Comparison of ENCODE assay signal across 22 cellular contexts in genomic region chr19:48651682-48652046, GRCh38. TPM values are rescaled to one million over a fixed set of nuclear protein-coding genes. Genes with fewer than 3 reads are reported as not detected.
A peak's percentile ranks its signal among the peaks of the same experiment; 100 is the strongest.
DNase-seq lines count a peak whose midpoint lies in the region; ATAC-seq and TF ChIP-seq lines count a peak whose summit lies in the region.
"Had no signal": no experiment of that assay in that cellular context is flagged by ENCODE, and none has a peak within 500 bp of the region (broad histone marks: within the 10 kb centered on the region; RNA-seq: fewer than 3 reads in every experiment).

No MANE protein-coding gene starts in this region.

- H3K4me3 ChIP-seq in BLaER1 treated with 17β-estradiol and CSF1 and Interleukin-3, amounts not matched to agents 10 nM and 100 nM: no peak overlapping the region
- no peak overlapping the region for H3K4me3 ChIP-seq in HCT116 (replicated peaks in 1 of 2; ENCODE audit: low read depth in 1 of 2, low read length in 2 of 2)
- no peak overlapping the region for H3K4me3 ChIP-seq in naive thymus-derived CD4-positive, alpha-beta T cell (ENCODE audit: low read length)
- H3K4me3 ChIP-seq: SJSA1 had no signal

- no peaks in the 10 kb centered on the region for H4K20me1 ChIP-seq in BLaER1 treated with 17β-estradiol and CSF1 and Interleukin-3, amounts not matched to agents 10 nM and 100 nM
- no peaks in the 10 kb centered on the region for H4K20me1 ChIP-seq in HCT116 (ENCODE audit: insufficient read depth)

- H3K4me1 Mint-ChIP-seq in activated T-helper 17 cell treated with anti-CD3 and anti-CD28 coated beads, Interleukin-2, amount 50 U/mL, for 72 hours: peaks cover 11% of the 10 kb centered on the region
- peaks cover 13 to 48% (median 29%) of the 10 kb centered on the region in 7 donors for H3K4me1 Mint-ChIP-seq in naive thymus-derived CD4-positive, alpha-beta T cell

- peak overlapping the region in 10 of 11 experiments; percentile 27 to 83 (median 63); a peak in 18 of 22 replicates for H3K4me2 ChIP-seq in BLaER1 treated with 17β-estradiol and CSF1 and Interleukin-3, amounts not matched to agents 10 nM and 100 nM
- no peak overlapping the region; the same call in 1 of the 2 replicates for H3K4me2 ChIP-seq in HCT116 (ENCODE audit: low read length)
- H3K4me2 ChIP-seq: KMS-11 had no signal

- H2AFZ ChIP-seq in HCT116 (ENCODE audit: low read depth, low read length, poor library complexity, severe bottlenecking): peak overlapping the region; percentile 8

- no peaks in the 10 kb centered on the region for H3K27me3 ChIP-seq in BLaER1 treated with 17β-estradiol and CSF1 and Interleukin-3, amounts not matched to agents 10 nM and 100 nM
- H3K27me3 ChIP-seq in HCT116 (ENCODE audit: insufficient read depth, low read length): no peaks in the 10 kb centered on the region
- H3K27me3 ChIP-seq in naive thymus-derived CD4-positive, alpha-beta T cell (ENCODE audit: control insufficient read depth in 2 of 2, insufficient read depth in 2 of 2, low read length in 2 of 2): no peaks in the 10 kb centered on the region
- H3K27me3 ChIP-seq: SJSA1 had no signal

- no peaks in the 10 kb centered on the region for H3K9me3 Mint-ChIP-seq in activated T-helper 17 cell treated with anti-CD3 and anti-CD28 coated beads, Interleukin-2, amount 50 U/mL, for 72 hours
- H3K9me3 Mint-ChIP-seq in naive thymus-derived CD4-positive, alpha-beta T cell: no peaks in the 10 kb centered on the region

- RAD21 ChIA-PET in HCT116 (lab: Charles Lee; ENCODE audit: low non-redundant PET in 1 of 2, low total read pairs in 2 of 2, uncharacterized antibody in 2 of 2, unreplicated experiment in 2 of 2): no interaction called here

- BruUV-seq in HCT116 (replicated peaks; lab: Mats Ljungman, UMichigan): no TSS peak

- TF ChIP-seq POLR2A in HCT116 (IDR thresholded peaks at IDR 0.05; ENCODE audit: borderline replicate concordance, extremely low read depth, insufficient read depth, insufficient read length): no peak

- no peaks in the 10 kb centered on the region for H3K79me2 ChIP-seq in HCT116 (ENCODE audit: insufficient read depth, low read length)

- intact Hi-C loops in HCT116 (cut with micrococcal nuclease): no loop called here
- intact Hi-C loops in naive thymus-derived CD4-positive, alpha-beta T cell (cut with micrococcal nuclease): no loop called here

- POLR2A ChIA-PET in HCT116 (lab: Charles Lee) (no interaction called here), GM10248 (lab: Yijun Ruan, JAX) (no interaction called here)
- POLR2A ChIA-PET in naive thymus-derived CD4-positive, alpha-beta T cell (lab: Charles Lee): interaction anchor here (0.6 to 1.2 kb wide), 2 partner anchors 73 to 228 kb away, joined by 4 to 7 read pairs; no protein-coding TSS in a partner anchor

- no peaks in the 10 kb centered on the region for H3K9me2 ChIP-seq in HCT116 (ENCODE audit: insufficient read depth)

- H3K9me3 ChIP-seq in BLaER1 treated with 17β-estradiol and CSF1 and Interleukin-3, amounts not matched to agents 10 nM and 100 nM (replicated peaks in 1 of 11): no peaks in the 10 kb centered on the region
- H3K9me3 ChIP-seq in HCT116 (ENCODE audit: control insufficient read depth in 1 of 2, insufficient read depth in 1 of 2, low read depth in 1 of 2, low read length in 2 of 2): no peaks in the 10 kb centered on the region
- H3K9me3 ChIP-seq in naive thymus-derived CD4-positive, alpha-beta T cell (ENCODE audit: control insufficient read depth in 2 of 3, low read length in 3 of 3): no peaks in the 10 kb centered on the region
- H3K9me3 ChIP-seq: SJSA1 had no signal

- H3K4me1 ChIP-seq in BLaER1 treated with 17β-estradiol and CSF1 and Interleukin-3, amounts not matched to agents 10 nM and 100 nM: peaks cover 67 to 85% (median 81%) of the 10 kb centered on the region in 10 experiments
- H3K4me1 ChIP-seq in HCT116 (ENCODE audit: control insufficient read depth in 1 of 2, insufficient read depth in 2 of 2, low read length in 2 of 2): peaks cover 16 to 53% of the 10 kb centered on the region in 2 experiments
- H3K4me1 ChIP-seq in naive thymus-derived CD4-positive, alpha-beta T cell (ENCODE audit: control insufficient read depth in 2 of 2, insufficient read depth in 2 of 2, low read length in 2 of 2): peaks cover 6 to 15% of the 10 kb centered on the region in 2 donors

- no peak for TF ChIP-seq RAD21 in HCT116 (IDR thresholded peaks at IDR 0.05; ENCODE audit: low read depth)

- CTCF ChIA-PET in HCT116 (lab: Charles Lee): no interaction called here
- CTCF ChIA-PET in naive thymus-derived CD4-positive, alpha-beta T cell (lab: Charles Lee): interaction anchor here (0.6 to 2.0 kb wide), 3 partner anchors 10 to 190 kb away, joined by 3 to 6 read pairs (median 3); no protein-coding TSS in a partner anchor
- CTCF ChIA-PET in GM10248 (lab: Yijun Ruan, JAX): no interaction called here

- DNase-seq in HCT116 (ENCODE audit: low read depth, low spot score) (no peak), GM10248 (ENCODE audit: extremely low spot score) (no peak), dermis blood vessel endothelial cell (no peak), cerebellar cortex (ENCODE audit: low spot score) (no peak)
- DNase-seq in naive thymus-derived CD4-positive, alpha-beta T cell: no peak
- DNase-seq: C1 segment of cervical spinal cord, H9, NCI-H1694, NCI-H2081 treated with DMSO at 0.1 percent for 48 hours, NCI-H2171 treated with DMSO at 0.1 percent for 48 hours, NCI-H526, OCI-M1 had no signal

- no peak for TF ChIP-seq CTCF in HCT116 (IDR thresholded peaks at IDR 0.05 in 2 of 3, conservative IDR thresholded peaks at IDR 0.05 in 1 of 3; ENCODE audit: borderline replicate concordance in 1 of 3, insufficient read depth in 1 of 3, low read depth in 2 of 3, low read length in 2 of 3)
- TF ChIP-seq CTCF in GM10248 (IDR thresholded peaks at IDR 0.05; ENCODE audit: control extremely low read depth, extremely low read depth, low read depth, missing control alignments): no peak

- peak overlapping the region in 8 of 11 experiments; percentile 17 to 58 (median 50); a peak in 11 of 22 replicates for H3K9ac ChIP-seq in BLaER1 treated with 17β-estradiol and CSF1 and Interleukin-3, amounts not matched to agents 10 nM and 100 nM
- H3K9ac ChIP-seq in HCT116 (ENCODE audit: low read length): no peak overlapping the region
- H3K9ac ChIP-seq: KMS-11 had no signal

- H3K27ac ChIP-seq in BLaER1 treated with 17β-estradiol and CSF1 and Interleukin-3, amounts not matched to agents 10 nM and 100 nM: peak overlapping the region in 10 of 11 experiments; percentile 12 to 100 (median 96); a peak in 19 of 22 replicates
- peak overlapping the region; percentile 5; the same call in 1 of the 2 replicates for H3K27ac ChIP-seq in HCT116 (ENCODE audit: low read depth, low read length)
- H3K27ac ChIP-seq in naive thymus-derived CD4-positive, alpha-beta T cell (ENCODE audit: low read depth, low read length): no peak overlapping the region
- H3K27ac ChIP-seq: HL-60, KMS-11, SJSA1 had no signal

- no peak overlapping the region for H3K4me3 Mint-ChIP-seq in activated T-helper 17 cell treated with anti-CD3 and anti-CD28 coated beads, Interleukin-2, amount 50 U/mL, for 72 hours
- H3K4me3 Mint-ChIP-seq in naive thymus-derived CD4-positive, alpha-beta T cell: no peak overlapping the region
- H3K4me3 Mint-ChIP-seq: H9 had no signal

- ATAC-seq in HCT116 (no peak), GM21381 (IDR thresholded peaks at IDR 0.05; ENCODE audit: unreplicated experiment) (no peak)
- no peak for ATAC-seq in activated T-helper 17 cell treated with anti-CD3 and anti-CD28 coated beads, Interleukin-2, amount 50 U/mL, for 72 hours (replicated peaks)
- no peak for ATAC-seq in naive thymus-derived CD4-positive, alpha-beta T cell
- ATAC-seq: HepG2, Right ventricle myocardium inferior had no signal

- no peaks in the 10 kb centered on the region for H3K36me3 Mint-ChIP-seq in activated T-helper 17 cell treated with anti-CD3 and anti-CD28 coated beads, Interleukin-2, amount 50 U/mL, for 72 hours (ENCODE audit: low read depth)
- no peaks in the 10 kb centered on the region for H3K36me3 Mint-ChIP-seq in naive thymus-derived CD4-positive, alpha-beta T cell

- H3K27me3 Mint-ChIP-seq in activated T-helper 17 cell treated with anti-CD3 and anti-CD28 coated beads, Interleukin-2, amount 50 U/mL, for 72 hours: no peaks in the 10 kb centered on the region
- peaks cover 0 to 3% (median 0%) of the 10 kb centered on the region in 5 donors for H3K27me3 Mint-ChIP-seq in naive thymus-derived CD4-positive, alpha-beta T cell

- H3K27ac Mint-ChIP-seq in activated T-helper 17 cell treated with anti-CD3 and anti-CD28 coated beads, Interleukin-2, amount 50 U/mL, for 72 hours: peak overlapping the region; percentile 41
- peak overlapping the region in 6 of 9 donors; percentile 1 to 89 (median 74) for H3K27ac Mint-ChIP-seq in naive thymus-derived CD4-positive, alpha-beta T cell

- no peaks in the 10 kb centered on the region for H3K36me3 ChIP-seq in BLaER1 treated with 17β-estradiol and CSF1 and Interleukin-3, amounts not matched to agents 10 nM and 100 nM
- no peaks in the 10 kb centered on the region for H3K36me3 ChIP-seq in HCT116 (ENCODE audit: control insufficient read depth in 1 of 2, insufficient read depth in 2 of 2, low read length in 2 of 2)
- H3K36me3 ChIP-seq in naive thymus-derived CD4-positive, alpha-beta T cell (ENCODE audit: control insufficient read depth in 2 of 3, insufficient read depth in 3 of 3, low read length in 3 of 3): no peaks in the 10 kb centered on the region
- H3K36me3 ChIP-seq: SJSA1 had no signal

RNA-seq across cellular contexts. Expression of gene CA11, which starts 5.7 kb away (rescaled TPM):
- total RNA-seq in HCT116 (2021; ENCODE audit: unreplicated experiment): 29.6 TPM
- polyA plus RNA-seq in HCT116 (2012): 36.9 and 43.3 TPM in 2 replicates
- total RNA-seq in activated T-helper 17 cell treated with anti-CD3 and anti-CD28 coated beads, Interleukin-2, amount 50 U/mL, for 72 hours: 10 to 100 TPM in 1 of 2 donors, 1 to 10 TPM in 1; 6.1 to 16.4 TPM
- 10 to 100 TPM in 4 of 5 experiments, 1 to 10 TPM in 1; 7.5 to 20.5 (median 12.5) TPM for total RNA-seq in naive thymus-derived CD4-positive, alpha-beta T cell
- 1 to 10 TPM; 6.3 to 8.0 TPM for polyA plus RNA-seq in naive thymus-derived CD4-positive, alpha-beta T cell
- total RNA-seq in dermis blood vessel endothelial cell: 1.7 and 4.8 TPM in 2 replicates
- total RNA-seq: Daoy, SJSA1 had no signal

RNA-seq across cellular contexts. Expression of gene DBP, which starts 14.5 kb away (rescaled TPM):
- 45.9 TPM for total RNA-seq in HCT116 (2021; ENCODE audit: unreplicated experiment)
- 74.3 and 81.3 TPM in 2 replicates for polyA plus RNA-seq in HCT116 (2012)
- total RNA-seq in activated T-helper 17 cell treated with anti-CD3 and anti-CD28 coated beads, Interleukin-2, amount 50 U/mL, for 72 hours: 1 to 10 TPM; 5.3 to 9.3 TPM
- total RNA-seq in naive thymus-derived CD4-positive, alpha-beta T cell: 10 to 100 TPM; 11.9 to 79.9 (median 33.2) TPM
- 100 to 1,000 TPM in 1 of 2 donors, 10 to 100 TPM in 1; 61.7 to 130 TPM for polyA plus RNA-seq in naive thymus-derived CD4-positive, alpha-beta T cell
- 1.6 and 3.1 TPM in 2 replicates for total RNA-seq in dermis blood vessel endothelial cell

RNA-seq across cellular contexts. Expression of gene NTN5, which starts 21.2 kb away (rescaled TPM):
- 3.1 TPM for total RNA-seq in HCT116 (2021; ENCODE audit: unreplicated experiment)
- 1.4 and 1.6 TPM in 2 replicates for polyA plus RNA-seq in HCT116 (2012)
- total RNA-seq in activated T-helper 17 cell treated with anti-CD3 and anti-CD28 coated beads, Interleukin-2, amount 50 U/mL, for 72 hours: 1 to 10 TPM in 1 of 2 donors, under 1 TPM in 1; 0.65 to 2.9 TPM
- total RNA-seq in naive thymus-derived CD4-positive, alpha-beta T cell: 1 to 10 TPM in 4 of 5 experiments, under 1 TPM in 1; 0.99 to 5.9 (median 3.0) TPM
- under 1 TPM; 0.41 to 0.59 TPM for polyA plus RNA-seq in naive thymus-derived CD4-positive, alpha-beta T cell
- total RNA-seq in dermis blood vessel endothelial cell: 0.05 TPM in 1 of 2 replicates, not detected in the other
- total RNA-seq: Daoy, HepG2, HT-29, SJSA1 had no signal

RNA-seq across cellular contexts. Expression of gene SPHK2, which starts 32.4 kb away (rescaled TPM):
- total RNA-seq in HCT116 (2021; ENCODE audit: unreplicated experiment): 19.9 TPM
- polyA plus RNA-seq in HCT116 (2012): 5.9 and 6.9 TPM in 2 replicates
- 10 to 100 TPM; 31.3 to 49.3 TPM for total RNA-seq in activated T-helper 17 cell treated with anti-CD3 and anti-CD28 coated beads, Interleukin-2, amount 50 U/mL, for 72 hours
- 10 to 100 TPM; 20.1 to 34.7 (median 30.5) TPM for total RNA-seq in naive thymus-derived CD4-positive, alpha-beta T cell
- polyA plus RNA-seq in naive thymus-derived CD4-positive, alpha-beta T cell: 10 to 100 TPM; 11.2 to 11.7 TPM
- 8.8 and 12.6 TPM in 2 replicates for total RNA-seq in dermis blood vessel endothelial cell

RNA-seq across cellular contexts. Expression of gene RPL18, which starts 32.7 kb away (rescaled TPM):
- total RNA-seq in HCT116 (2021; ENCODE audit: unreplicated experiment) (2,006 TPM), dermis blood vessel endothelial cell (1,626 and 2,230 TPM in 2 replicates)
- 3,599 and 4,255 TPM in 2 replicates for polyA plus RNA-seq in HCT116 (2012)
- total RNA-seq in activated T-helper 17 cell treated with anti-CD3 and anti-CD28 coated beads, Interleukin-2, amount 50 U/mL, for 72 hours: 1,000 to 10,000 TPM; 1,785 to 2,369 TPM
- total RNA-seq in naive thymus-derived CD4-positive, alpha-beta T cell: 1,000 to 10,000 TPM; 1,570 to 2,826 (median 2,745) TPM
- 1,000 to 10,000 TPM; 2,813 to 2,817 TPM for polyA plus RNA-seq in naive thymus-derived CD4-positive, alpha-beta T cell
